Comparison of ENCODE assay signal across 8 cellular contexts in the genomic region with DNA sequence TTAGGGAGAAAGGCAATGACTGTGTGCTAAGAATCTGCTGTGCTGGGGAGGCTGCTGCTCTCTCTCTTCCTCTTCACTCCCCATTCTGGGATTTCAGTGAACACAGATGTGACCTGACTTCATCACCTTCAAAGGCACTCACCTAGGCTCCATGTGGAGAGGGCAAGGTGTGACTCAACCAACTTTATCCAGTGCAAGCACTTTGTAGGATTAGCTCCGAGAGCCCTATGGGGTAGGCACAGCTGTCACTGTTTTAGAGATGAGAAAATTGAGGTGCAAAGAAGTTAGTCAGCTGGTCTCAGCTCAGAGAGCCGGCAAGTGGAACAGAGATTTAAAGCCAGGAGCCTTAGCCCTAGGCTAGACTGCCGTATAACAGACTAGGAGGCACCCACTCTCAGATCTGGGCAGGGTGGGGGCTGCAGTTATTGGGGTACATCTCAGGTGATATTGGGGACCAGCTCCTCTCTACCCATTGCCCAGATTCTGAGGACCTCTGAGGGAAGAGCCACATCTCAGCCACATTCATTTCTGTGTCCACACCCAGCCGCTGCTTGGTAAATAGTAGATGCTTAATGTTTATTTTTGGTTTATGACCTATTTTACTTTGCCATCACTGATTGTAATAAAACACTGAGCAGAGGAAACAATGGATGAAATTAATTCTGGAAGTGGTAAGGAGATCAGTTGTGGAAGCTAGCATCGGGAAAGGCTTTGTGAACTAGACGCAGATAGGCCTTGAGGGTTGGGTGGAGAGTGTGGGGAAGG.
A peak's percentile ranks its signal among the peaks of the same experiment; 100 is the strongest.
DNase-seq lines count a peak whose midpoint lies in the region; ATAC-seq, FAIRE-seq and TF ChIP-seq lines count a peak whose summit lies in the region.

No MANE protein-coding gene starts in this region.

- ATAC-seq in GM18517 (IDR thresholded peaks at IDR 0.05; ENCODE audit: unreplicated experiment) = no peak

- DNase-seq in A673 (ENCODE audit: low spot score) = no peak
- no peak for DNase-seq in GM19239 (ENCODE audit: insufficient read length, low spot score)
- no peak for DNase-seq in activated CD4-positive, alpha-beta memory T cell treated with anti-CD3 and anti-CD28 coated beads, Interleukin-2, amount 10 ng/mL, durations not matched to agents 7 days and 5 days
- peak; percentile 56 for DNase-seq in myocyte (ENCODE audit: low read depth)
- no peak for DNase-seq in CD1c-positive myeloid dendritic cell (ENCODE audit: extremely low spot score)
- no peak for DNase-seq in foreskin fibroblast
- DNase-seq in NCI-H2081 treated with DMSO at 0.1 percent for 48 hours (lab: John Stamatoyannopoulos, UW) = no peak

- CTCF ChIA-PET in A673 (lab: Charles Lee) = interaction anchor here (0.6 to 1.1 kb wide), 3 partner anchors 66 to 377 kb away, joined by 3 to 12 read pairs (median 7); no protein-coding TSS in a partner anchor
- CTCF ChIA-PET in activated CD4-positive, alpha-beta memory T cell treated with anti-CD3 and anti-CD28 coated beads, Interleukin-2, amount 10 ng/mL, durations not matched to agents 7 days and 5 days (lab: Charles Lee) = interaction anchor here (2.6 kb wide), 2 partner anchors 9 to 65 kb away, joined by 10 to 11 read pairs; no protein-coding TSS in a partner anchor

- H3K4me1 ChIP-seq in A673 (ENCODE audit: insufficient read depth, low read length, poor library complexity, severe bottlenecking) = peaks cover 23% of the 10 kb centered on the region

- H3K27me3 ChIP-seq in A673 (replicated peaks; ENCODE audit: insufficient read depth, low read depth, low read length, poor library complexity) = no peaks in the 10 kb centered on the region

- no peaks in the 10 kb centered on the region for H3K27me3 Mint-ChIP-seq in activated CD4-positive, alpha-beta memory T cell treated with anti-CD3 and anti-CD28 coated beads, Interleukin-2, amount 10 ng/mL, durations not matched to agents 7 days and 5 days

- POLR2A ChIA-PET in A673 (lab: Charles Lee; ENCODE audit: low non-redundant PET) = interaction anchor here (0.6 kb wide), 1 partner anchor 538 kb away, joined by 6 read pairs; no protein-coding TSS in a partner anchor
- POLR2A ChIA-PET in activated CD4-positive, alpha-beta memory T cell treated with anti-CD3 and anti-CD28 coated beads, Interleukin-2, amount 10 ng/mL, durations not matched to agents 7 days and 5 days (lab: Charles Lee) = interaction anchor here (0.8 to 1.0 kb wide), 2 partner anchors 22 to 63 kb away, joined by 3 read pairs; no protein-coding TSS in a partner anchor

- no peak overlapping the region for H3K4me3 Mint-ChIP-seq in activated CD4-positive, alpha-beta memory T cell treated with anti-CD3 and anti-CD28 coated beads, Interleukin-2, amount 10 ng/mL, durations not matched to agents 7 days and 5 days

- H3K36me3 ChIP-seq in A673 (ENCODE audit: insufficient read depth, low read length, poor library complexity, severe bottlenecking) = no peaks in the 10 kb centered on the region

- H3K27ac ChIP-seq in A673 (ENCODE audit: low read depth, low read length, poor library complexity, severe bottlenecking) = peak overlapping the region; percentile 53

- H3K4me1 Mint-ChIP-seq in activated CD4-positive, alpha-beta memory T cell treated with anti-CD3 and anti-CD28 coated beads, Interleukin-2, amount 10 ng/mL, durations not matched to agents 7 days and 5 days = peaks cover 69% of the 10 kb centered on the region

- H3K27ac Mint-ChIP-seq in activated CD4-positive, alpha-beta memory T cell treated with anti-CD3 and anti-CD28 coated beads, Interleukin-2, amount 10 ng/mL, durations not matched to agents 7 days and 5 days = peak overlapping the region; percentile 96

- BruUV-seq in A673 (replicated peaks; lab: Mats Ljungman, UMichigan) = no TSS peak

- no peaks in the 10 kb centered on the region for H3K9me3 Mint-ChIP-seq in activated CD4-positive, alpha-beta memory T cell treated with anti-CD3 and anti-CD28 coated beads, Interleukin-2, amount 10 ng/mL, durations not matched to agents 7 days and 5 days

- H3K36me3 Mint-ChIP-seq in activated CD4-positive, alpha-beta memory T cell treated with anti-CD3 and anti-CD28 coated beads, Interleukin-2, amount 10 ng/mL, durations not matched to agents 7 days and 5 days (ENCODE audit: low read depth) = peaks cover 7% of the 10 kb centered on the region

- intact Hi-C loops in A673 (cut with micrococcal nuclease; ENCODE audit: unreplicated experiment) = no loop called here

- TF ChIP-seq CTCF in A673 (conservative IDR thresholded peaks at IDR 0.05; ENCODE audit: low read depth, low read length) (no peak), foreskin fibroblast (IDR thresholded peaks at IDR 0.05; ENCODE audit: low read depth, low read length) (no peak)

- H3K9me3 ChIP-seq in A673 (ENCODE audit: low read depth, low read length, poor library complexity, severe bottlenecking) = no peaks in the 10 kb centered on the region

- FAIRE-seq in GM19239 (lab: Jason Lieb, UNC) = peak; percentile 73

- no peak overlapping the region for H3K4me3 ChIP-seq in A673 (ENCODE audit: low read depth, low read length, poor library complexity, severe bottlenecking)
- H3K4me3 ChIP-seq in foreskin fibroblast (ENCODE audit: low read depth in 1 of 2, low read length in 2 of 2) = no peak overlapping the region
